Comparison of ENCODE assay signal across 15 cellular contexts in genomic region chr17:31534223-31534888, GRCh38.
DNase-seq lines count a peak whose midpoint lies in the region; ATAC-seq and TF ChIP-seq lines count a peak whose summit lies in the region.
"Had no signal": no experiment of that assay in that cellular context is flagged by ENCODE, and none has a peak within 500 bp of the region (broad histone marks: within the 10 kb centered on the region; RNA-seq: fewer than 3 reads in every experiment).

No MANE protein-coding gene starts in this region.

- ATAC-seq in SK-N-SH treated with all-trans-retinoic acid at 6 μM for 48 hours (no peak), GM21529 (IDR thresholded peaks at IDR 0.05; ENCODE audit: unreplicated experiment) (no peak), GM19328 (IDR thresholded peaks at IDR 0.05; ENCODE audit: unreplicated experiment) (no peak)
- ATAC-seq: activated CD4-positive, CD25-positive, alpha-beta regulatory T cell treated with anti-CD3 and anti-CD28 coated beads, Interleukin-2, amount 50 U/mL, for 24 hours had no signal

- CTCF ChIA-PET in SK-N-SH (lab: Yijun Ruan, JAX) (interaction anchor here (0.7 to 12.9 kb wide), 18 partner anchors 8 to 323 kb away, joined by 3 to 137 read pairs (median 4); no protein-coding TSS in a partner anchor), RWPE1 (lab: Yijun Ruan, JAX) (interaction anchor here (1.0 to 1.6 kb wide), 6 partner anchors 10 to 308 kb away, joined by 3 to 12 read pairs (median 4); no protein-coding TSS in a partner anchor)

- no peak overlapping the region for H3K9ac ChIP-seq in SK-N-SH
- H3K9ac ChIP-seq in skeletal muscle satellite cell (ENCODE audit: low read depth, low read length), result peak overlapping the region; percentile 61

- TF ChIP-seq EP300 in SK-N-SH (IDR thresholded peaks at IDR 0.05; ENCODE audit: borderline replicate concordance in 1 of 2, low read depth in 1 of 2, low read length in 1 of 2), result no peak

- H3K4me1 ChIP-seq in SK-N-SH (ENCODE audit: control insufficient read depth in 1 of 2, insufficient read depth in 2 of 2, low read depth in 1 of 2, low read length in 1 of 2) (peaks cover 11 to 16% of the 10 kb centered on the region in 2 experiments; a peak in 3 of 4 replicates), skeletal muscle satellite cell (ENCODE audit: control insufficient read depth, insufficient read depth, low read length) (peaks cover 36% of the 10 kb centered on the region)

- H3K36me3 ChIP-seq in SK-N-SH (replicated peaks in 1 of 2; ENCODE audit: control insufficient read depth in 1 of 2, insufficient read depth in 2 of 2, low read length in 1 of 2) (no peaks in the 10 kb centered on the region), skeletal muscle satellite cell (ENCODE audit: insufficient read depth, low read length) (no peaks in the 10 kb centered on the region)
- H3K36me3 ChIP-seq: ovary had no signal

- H2AFZ ChIP-seq in SK-N-SH (ENCODE audit: low read depth), result peak overlapping the region; percentile 56; the same call in 1 of the 2 replicates

- WGBS in SK-N-SH (ENCODE audit: low lambda C conversion rate), result 85% methylated on average over 10 of the region's 10 CpGs

- no peak for TF ChIP-seq RAD21 in SK-N-SH (IDR thresholded peaks at IDR 0.05; ENCODE audit: low read length)

- H3K9me3 ChIP-seq in SK-N-SH, result no peaks in the 10 kb centered on the region
- H3K9me3 ChIP-seq in skeletal muscle satellite cell (replicated peaks; ENCODE audit: low read length), result no peaks in the 10 kb centered on the region
- H3K9me3 ChIP-seq: left lung, ovary, tibial nerve had no signal

- TF ChIP-seq CTCF in SK-N-SH (IDR thresholded peaks at IDR 0.05) (no peak), RWPE1 (conservative IDR thresholded peaks at IDR 0.05; ENCODE audit: low read depth) (no peak)

- H3F3A ChIP-seq in SK-N-SH (replicated peaks; ENCODE audit: insufficient read depth), result no peaks in the 10 kb centered on the region

- H3K27me3 ChIP-seq in SK-N-SH (ENCODE audit: insufficient read depth) (no peaks in the 10 kb centered on the region), skeletal muscle satellite cell (ENCODE audit: control insufficient read depth, insufficient read depth, low read length) (no peaks in the 10 kb centered on the region)
- H3K27me3 ChIP-seq: left lung, ovary, tibial nerve had no signal

- H3K27ac ChIP-seq in SK-N-SH (ENCODE audit: low read depth in 2 of 2, low read length in 1 of 2) (peak overlapping the region in 1 of 2 experiments; percentile 66; a peak in 2 of 4 replicates), RWPE1 (peak overlapping the region; percentile 69)
- H3K27ac ChIP-seq: left lung had no signal

- DNase-seq in SK-N-SH, result no peak
- no peak for DNase-seq in RWPE1 (ENCODE audit: low spot score)
- peak; percentile 20 for DNase-seq in fibroblast of the conjunctiva (ENCODE audit: low read depth)
- DNase-seq in D341Med (ENCODE audit: low spot score), result no peak
- DNase-seq: left lung; NCI-H1417 treated with DMSO at 0.1 percent for 48 hours; NCI-H345; stimulated activated naive CD4-positive, alpha-beta T cell had no signal

- no peaks in the 10 kb centered on the region for H3K79me2 ChIP-seq in SK-N-SH (ENCODE audit: insufficient read depth)

- H4K20me1 ChIP-seq in SK-N-SH (ENCODE audit: insufficient read depth), result no peaks in the 10 kb centered on the region

- no peak overlapping the region for H3K4me3 ChIP-seq in SK-N-SH (ENCODE audit: low read depth in 2 of 2, low read length in 1 of 2)
- H3K4me3 ChIP-seq in skeletal muscle satellite cell (ENCODE audit: low read length), result no peak overlapping the region
- H3K4me3 ChIP-seq: left lung, ovary, tibial nerve had no signal

- peak overlapping the region; percentile 50; the same call in 1 of the 2 replicates for H3K4me2 ChIP-seq in SK-N-SH
- peak overlapping the region; percentile 15 for H3K4me2 ChIP-seq in skeletal muscle satellite cell (ENCODE audit: low read length)

- POLR2A ChIA-PET in SK-N-SH (lab: Yijun Ruan, JAX), result interaction anchor here (1.1 kb wide), 1 partner anchor 10 kb away, joined by 4 read pairs; no protein-coding TSS in a partner anchor
- POLR2A ChIA-PET in RWPE1 (lab: Yijun Ruan, JAX; ENCODE audit: low non-redundant PET), result no interaction called here

- no peaks in the 10 kb centered on the region for H3K9me2 ChIP-seq in SK-N-SH

TF ChIP-seq in SK-N-SH, 30 proteins besides CTCF, POLR2A, EP300 and RAD21:
- TF ChIP-seq GATA2 (CRISPR knock-in tag; IDR thresholded peaks at IDR 0.05), result no peak

TF ChIP-seq in SK-N-SH treated with all-trans-retinoic acid at 6 μM for 48 hours, 23 proteins besides CTCF, POLR2A, EP300 and RAD21:
- TF ChIP-seq TCF4 (CRISPR knock-in tag; IDR thresholded peaks at IDR 0.05; ENCODE audit: borderline replicate concordance) (no peak), TSHZ2 (CRISPR knock-in tag; IDR thresholded peaks at IDR 0.05) (no peak), ARNTL (CRISPR knock-in tag; IDR thresholded peaks at IDR 0.05; ENCODE audit: borderline replicate concordance, low read depth) (no peak)
- TF ChIP-seq, protein P1, sequence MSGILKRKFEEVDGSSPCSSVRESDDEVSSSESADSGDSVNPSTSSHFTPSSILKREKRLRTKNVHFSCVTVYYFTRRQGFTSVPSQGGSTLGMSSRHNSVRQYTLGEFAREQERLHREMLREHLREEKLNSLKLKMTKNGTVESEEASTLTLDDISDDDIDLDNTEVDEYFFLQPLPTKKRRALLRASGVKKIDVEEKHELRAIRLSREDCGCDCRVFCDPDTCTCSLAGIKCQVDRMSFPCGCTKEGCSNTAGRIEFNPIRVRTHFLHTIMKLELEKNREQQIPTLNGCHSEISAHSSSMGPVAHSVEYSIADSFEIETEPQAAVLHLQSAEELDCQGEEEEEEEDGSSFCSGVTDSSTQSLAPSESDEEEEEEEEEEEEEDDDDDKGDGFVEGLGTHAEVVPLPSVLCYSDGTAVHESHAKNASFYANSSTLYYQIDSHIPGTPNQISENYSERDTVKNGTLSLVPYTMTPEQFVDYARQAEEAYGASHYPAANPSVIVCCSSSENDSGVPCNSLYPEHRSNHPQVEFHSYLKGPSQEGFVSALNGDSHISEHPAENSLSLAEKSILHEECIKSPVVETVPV (CRISPR knock-in tag; IDR thresholded peaks at IDR 0.05), result no peak
TF ChIP-seq in SK-N-SH treated with all-trans-retinoic acid at 6 μM for 48 hours: peak in this region for 0.
